Comparison of ENCODE assay signal across 2 cellular contexts in the genomic region with DNA sequence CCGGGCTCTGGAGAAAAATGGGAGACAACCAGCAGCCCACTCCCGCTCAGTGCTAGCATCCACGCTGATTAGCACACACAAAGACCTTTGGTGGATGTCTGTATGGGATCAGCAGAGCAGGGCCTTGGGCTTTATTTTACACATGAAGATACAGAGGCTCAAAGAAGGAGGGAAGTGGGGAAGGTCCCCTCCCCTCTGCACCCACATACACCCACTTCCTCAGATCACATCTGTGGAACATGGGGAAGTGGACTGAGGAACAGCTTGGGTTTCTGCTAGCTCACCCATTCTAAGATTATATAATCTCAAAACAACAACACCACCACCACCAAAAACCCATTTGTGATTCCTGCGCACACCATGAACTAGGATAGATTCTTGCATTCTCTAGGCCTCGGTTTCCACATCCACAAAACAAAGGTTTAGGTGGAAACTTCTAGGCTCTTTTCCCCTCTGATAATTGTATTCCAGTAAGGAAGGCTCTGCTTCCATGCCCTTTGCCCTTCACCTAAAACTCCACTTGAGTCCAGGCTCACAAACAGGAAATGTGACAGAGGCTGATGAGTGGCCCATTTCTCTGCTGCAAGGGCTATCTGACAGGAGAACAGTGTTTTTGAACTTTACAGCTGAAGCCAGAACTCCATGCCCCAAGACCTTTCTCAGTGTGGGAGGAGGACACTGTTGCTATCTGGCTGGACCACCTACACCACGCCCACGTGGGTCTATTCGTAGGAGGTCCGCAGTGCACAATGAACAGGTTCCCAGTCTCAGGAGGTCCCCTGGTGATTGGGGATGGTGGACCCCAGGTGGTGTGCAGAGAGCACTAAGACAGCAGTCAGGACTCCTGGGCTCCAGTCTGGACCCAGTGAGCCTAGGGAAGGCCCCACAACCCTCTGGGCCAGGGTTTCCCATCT.
TF ChIP-seq lines count a peak whose summit lies in the region.

No MANE protein-coding gene starts in this region.

TF ChIP-seq in SK-N-SH treated with all-trans-retinoic acid at 6 μM for 48 hours, 23 proteins besides CTCF, POLR2A, EP300 and RAD21 (continued from another document):
- TF ChIP-seq TOX (CRISPR knock-in tag; IDR thresholded peaks at IDR 0.05; ENCODE audit: borderline replicate concordance) = no peak
- TF ChIP-seq SNAI2 (CRISPR knock-in tag; IDR thresholded peaks at IDR 0.05) = no peak
- TF ChIP-seq ARNTL (CRISPR knock-in tag; IDR thresholded peaks at IDR 0.05; ENCODE audit: borderline replicate concordance, low read depth) = no peak
- TF ChIP-seq ZFP30 (CRISPR knock-in tag; IDR thresholded peaks at IDR 0.05) = no peak
- TF ChIP-seq BACH2 (CRISPR knock-in tag; IDR thresholded peaks at IDR 0.05; ENCODE audit: borderline replicate concordance) = no peak
- TF ChIP-seq, protein P1, sequence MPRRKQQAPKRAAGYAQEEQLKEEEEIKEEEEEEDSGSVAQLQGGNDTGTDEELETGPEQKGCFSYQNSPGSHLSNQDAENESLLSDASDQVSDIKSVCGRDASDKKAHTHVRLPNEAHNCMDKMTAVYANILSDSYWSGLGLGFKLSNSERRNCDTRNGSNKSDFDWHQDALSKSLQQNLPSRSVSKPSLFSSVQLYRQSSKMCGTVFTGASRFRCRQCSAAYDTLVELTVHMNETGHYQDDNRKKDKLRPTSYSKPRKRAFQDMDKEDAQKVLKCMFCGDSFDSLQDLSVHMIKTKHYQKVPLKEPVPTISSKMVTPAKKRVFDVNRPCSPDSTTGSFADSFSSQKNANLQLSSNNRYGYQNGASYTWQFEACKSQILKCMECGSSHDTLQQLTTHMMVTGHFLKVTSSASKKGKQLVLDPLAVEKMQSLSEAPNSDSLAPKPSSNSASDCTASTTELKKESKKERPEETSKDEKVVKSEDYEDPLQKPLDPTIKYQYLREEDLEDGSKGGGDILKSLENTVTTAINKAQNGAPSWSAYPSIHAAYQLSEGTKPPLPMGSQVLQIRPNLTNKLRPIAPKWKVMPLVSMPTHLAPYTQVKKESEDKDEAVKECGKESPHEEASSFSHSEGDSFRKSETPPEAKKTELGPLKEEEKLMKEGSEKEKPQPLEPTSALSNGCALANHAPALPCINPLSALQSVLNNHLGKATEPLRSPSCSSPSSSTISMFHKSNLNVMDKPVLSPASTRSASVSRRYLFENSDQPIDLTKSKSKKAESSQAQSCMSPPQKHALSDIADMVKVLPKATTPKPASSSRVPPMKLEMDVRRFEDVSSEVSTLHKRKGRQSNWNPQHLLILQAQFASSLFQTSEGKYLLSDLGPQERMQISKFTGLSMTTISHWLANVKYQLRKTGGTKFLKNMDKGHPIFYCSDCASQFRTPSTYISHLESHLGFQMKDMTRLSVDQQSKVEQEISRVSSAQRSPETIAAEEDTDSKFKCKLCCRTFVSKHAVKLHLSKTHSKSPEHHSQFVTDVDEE (CRISPR knock-in tag; IDR thresholded peaks at IDR 0.05) = no peak
- TF ChIP-seq ZNF70 (CRISPR knock-in tag; IDR thresholded peaks at IDR 0.05) = no peak
- no peak for TF ChIP-seq ISL1 (CRISPR knock-in tag; IDR thresholded peaks at IDR 0.05)
- TF ChIP-seq, protein P2, sequence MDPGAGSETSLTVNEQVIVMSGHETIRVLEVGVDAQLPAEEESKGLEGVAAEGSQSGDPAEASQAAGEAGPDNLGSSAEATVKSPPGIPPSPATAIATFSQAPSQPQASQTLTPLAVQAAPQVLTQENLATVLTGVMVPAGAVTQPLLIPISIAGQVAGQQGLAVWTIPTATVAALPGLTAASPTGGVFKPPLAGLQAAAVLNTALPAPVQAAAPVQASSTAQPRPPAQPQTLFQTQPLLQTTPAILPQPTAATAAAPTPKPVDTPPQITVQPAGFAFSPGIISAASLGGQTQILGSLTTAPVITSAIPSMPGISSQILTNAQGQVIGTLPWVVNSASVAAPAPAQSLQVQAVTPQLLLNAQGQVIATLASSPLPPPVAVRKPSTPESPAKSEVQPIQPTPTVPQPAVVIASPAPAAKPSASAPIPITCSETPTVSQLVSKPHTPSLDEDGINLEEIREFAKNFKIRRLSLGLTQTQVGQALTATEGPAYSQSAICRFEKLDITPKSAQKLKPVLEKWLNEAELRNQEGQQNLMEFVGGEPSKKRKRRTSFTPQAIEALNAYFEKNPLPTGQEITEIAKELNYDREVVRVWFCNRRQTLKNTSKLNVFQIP (CRISPR knock-in tag; IDR thresholded peaks at IDR 0.05; ENCODE audit: borderline replicate concordance, low read depth) = no peak
- no peak for TF ChIP-seq ZNF8 (CRISPR knock-in tag; IDR thresholded peaks at IDR 0.05)
TF ChIP-seq in SK-N-SH treated with all-trans-retinoic acid at 6 μM for 48 hours: peak in this region for 0.

TF ChIP-seq in SK-N-SH, 30 proteins besides CTCF, POLR2A, EP300 and RAD21 (continued from another document):
- TF ChIP-seq, protein P3, sequence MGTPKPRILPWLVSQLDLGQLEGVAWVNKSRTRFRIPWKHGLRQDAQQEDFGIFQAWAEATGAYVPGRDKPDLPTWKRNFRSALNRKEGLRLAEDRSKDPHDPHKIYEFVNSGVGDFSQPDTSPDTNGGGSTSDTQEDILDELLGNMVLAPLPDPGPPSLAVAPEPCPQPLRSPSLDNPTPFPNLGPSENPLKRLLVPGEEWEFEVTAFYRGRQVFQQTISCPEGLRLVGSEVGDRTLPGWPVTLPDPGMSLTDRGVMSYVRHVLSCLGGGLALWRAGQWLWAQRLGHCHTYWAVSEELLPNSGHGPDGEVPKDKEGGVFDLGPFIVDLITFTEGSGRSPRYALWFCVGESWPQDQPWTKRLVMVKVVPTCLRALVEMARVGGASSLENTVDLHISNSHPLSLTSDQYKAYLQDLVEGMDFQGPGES (IDR thresholded peaks at IDR 0.05; ENCODE audit: low read depth, low read length) = no peak
- TF ChIP-seq MXI1 (IDR thresholded peaks at IDR 0.05; ENCODE audit: low read depth, low read length) (no peak), GATA2 (CRISPR knock-in tag; IDR thresholded peaks at IDR 0.05) (no peak), TAF1 (IDR thresholded peaks at IDR 0.05; ENCODE audit: borderline replicate concordance, low read depth, low read length) (no peak), EZH2phosphoT487 (IDR thresholded peaks at IDR 0.05; ENCODE audit: borderline replicate concordance, low read depth) (no peak), YY1 (IDR thresholded peaks at IDR 0.05; ENCODE audit: low read depth) (no peak), TCF12 (IDR thresholded peaks at IDR 0.05) (no peak), JUND (IDR thresholded peaks at IDR 0.05) (no peak), RXRA (IDR thresholded peaks at IDR 0.05; ENCODE audit: borderline replicate concordance, low read depth) (no peak)
- TF ChIP-seq, protein P4, sequence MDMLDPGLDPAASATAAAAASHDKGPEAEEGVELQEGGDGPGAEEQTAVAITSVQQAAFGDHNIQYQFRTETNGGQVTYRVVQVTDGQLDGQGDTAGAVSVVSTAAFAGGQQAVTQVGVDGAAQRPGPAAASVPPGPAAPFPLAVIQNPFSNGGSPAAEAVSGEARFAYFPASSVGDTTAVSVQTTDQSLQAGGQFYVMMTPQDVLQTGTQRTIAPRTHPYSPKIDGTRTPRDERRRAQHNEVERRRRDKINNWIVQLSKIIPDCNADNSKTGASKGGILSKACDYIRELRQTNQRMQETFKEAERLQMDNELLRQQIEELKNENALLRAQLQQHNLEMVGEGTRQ (IDR thresholded peaks at IDR 0.05; ENCODE audit: borderline replicate concordance, low read depth, low read length) = no peak
- TF ChIP-seq, protein P5, sequence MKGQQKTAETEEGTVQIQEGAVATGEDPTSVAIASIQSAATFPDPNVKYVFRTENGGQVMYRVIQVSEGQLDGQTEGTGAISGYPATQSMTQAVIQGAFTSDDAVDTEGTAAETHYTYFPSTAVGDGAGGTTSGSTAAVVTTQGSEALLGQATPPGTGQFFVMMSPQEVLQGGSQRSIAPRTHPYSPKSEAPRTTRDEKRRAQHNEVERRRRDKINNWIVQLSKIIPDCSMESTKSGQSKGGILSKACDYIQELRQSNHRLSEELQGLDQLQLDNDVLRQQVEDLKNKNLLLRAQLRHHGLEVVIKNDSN (IDR thresholded peaks at IDR 0.05; ENCODE audit: borderline replicate concordance, low read depth) = no peak
- TF ChIP-seq, protein P6, sequence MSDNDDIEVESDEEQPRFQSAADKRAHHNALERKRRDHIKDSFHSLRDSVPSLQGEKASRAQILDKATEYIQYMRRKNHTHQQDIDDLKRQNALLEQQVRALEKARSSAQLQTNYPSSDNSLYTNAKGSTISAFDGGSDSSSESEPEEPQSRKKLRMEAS (IDR thresholded peaks at IDR 0.05; ENCODE audit: low read depth) = no peak
